10 cellular contexts compared by ENCODE assay signal in the genomic region with DNA sequence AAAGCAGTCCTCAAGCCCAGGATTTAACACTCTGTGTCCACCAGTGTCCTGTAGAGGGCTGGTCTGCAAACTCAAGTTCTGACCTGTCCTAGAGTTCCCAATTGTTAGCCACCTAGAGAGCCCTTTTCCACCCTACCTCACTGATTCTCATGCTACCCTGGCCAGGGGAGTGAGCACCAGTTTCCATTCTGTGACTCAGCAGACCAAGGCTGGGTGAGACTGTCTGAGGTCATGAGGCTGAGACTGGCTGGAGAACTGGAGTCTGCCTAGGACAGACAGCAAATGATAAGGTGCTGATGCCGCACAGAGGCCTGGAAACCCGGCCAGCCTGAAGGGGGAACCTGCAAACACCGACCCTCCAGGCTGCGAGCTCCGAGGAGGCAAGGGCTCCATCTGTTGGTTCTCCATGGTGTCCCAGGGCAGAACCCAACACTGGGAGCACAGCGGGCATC. TPM values are rescaled to one million over a fixed set of nuclear protein-coding genes. Genes with fewer than 3 reads are reported as not detected.
DNase-seq lines count a peak whose midpoint lies in the region; ATAC-seq and TF ChIP-seq lines count a peak whose summit lies in the region.
"Had no signal": no experiment of that assay in that cellular context is flagged by ENCODE, and none has a peak within 500 bp of the region (broad histone marks: within the 10 kb centered on the region; RNA-seq: fewer than 3 reads in every experiment).

No MANE protein-coding gene starts in this region.

- H3K4me2 ChIP-seq in GM23248 (ENCODE audit: unreplicated experiment): no peak overlapping the region

- H3K27ac ChIP-seq in GM23248 (no peak overlapping the region), transverse colon (no peak overlapping the region), left lung (no peak overlapping the region)

- TF ChIP-seq POLR2A in transverse colon (IDR thresholded peaks at IDR 0.05): no peak

- in situ Hi-C loops in GM23248 (cut with MboI) (no loop called here), transverse colon (cut with MboI; ENCODE audit: low pct_ligation_motif_present in 1 of 4, low pct_unique_long_range_greater_than_20kb in 1 of 4, low sequenced_read_pairs in 3 of 4) (no loop called here)

- no peaks in the 10 kb centered on the region for H3K9me3 ChIP-seq in GM23248 (ENCODE audit: low read depth)
- H3K9me3 ChIP-seq in transverse colon: no peaks in the 10 kb centered on the region
- no peaks in the 10 kb centered on the region for H3K9me3 ChIP-seq in left lung

- H3K9ac ChIP-seq in GM23248: no peak overlapping the region

- intact Hi-C loops in transverse colon (cut with DNase I; ENCODE audit: low total_unique reads): no loop called here
- intact Hi-C loops in left lung (cut with DNase I): no loop called here

- no peaks in the 10 kb centered on the region for H3K36me3 ChIP-seq in GM23248 (ENCODE audit: low read depth)
- no peaks in the 10 kb centered on the region for H3K36me3 ChIP-seq in transverse colon
- H3K36me3 ChIP-seq in left lung: no peaks in the 10 kb centered on the region

- ATAC-seq in HG02798 (IDR thresholded peaks at IDR 0.05; ENCODE audit: poor library complexity, unreplicated experiment): no peak
- ATAC-seq in left lung: no peak

- H3F3A ChIP-seq in GM23248 (ENCODE audit: insufficient read depth): no peaks in the 10 kb centered on the region

- DNase-seq in AG20443 (ENCODE audit: low spot score) (peak; percentile 30), GM23248 (peak; percentile 45), SW480 (ENCODE audit: low spot score) (peak; percentile 8), glomerular visceral epithelial cell (ENCODE audit: extremely low spot score) (peak; percentile 58), transverse colon (no peak), left lung (no peak), NCI-H1417 (lab: John Stamatoyannopoulos, UW) (no peak)
- DNase-seq: DND-41, hippocampal formation had no signal

- no peak overlapping the region for H2AFZ ChIP-seq in GM23248

- WGBS in GM23248 (ENCODE audit: low coverage in 1 of 2, low lambda C conversion rate in 2 of 2, missing lambda C conversion rate in 2 of 2), 2 experiments: 66 to 70% methylated on average over 6 of the region's 6 CpGs
- 67 to 80% methylated on average over 1 to 5 of the region's 6 CpGs for WGBS in transverse colon (ENCODE audit: low coverage in 1 of 2), 2 donors

- TF ChIP-seq EP300 in transverse colon (IDR thresholded peaks at IDR 0.05; ENCODE audit: low read depth): no peak

- H3K27me3 ChIP-seq in GM23248 (replicated peaks; ENCODE audit: insufficient read depth) (no peaks in the 10 kb centered on the region), transverse colon (no peaks in the 10 kb centered on the region), left lung (no peaks in the 10 kb centered on the region)

- no peaks in the 10 kb centered on the region for H3K79me2 ChIP-seq in GM23248 (ENCODE audit: insufficient read depth)

- H4K20me1 ChIP-seq in GM23248 (ENCODE audit: insufficient read depth): no peaks in the 10 kb centered on the region

- no peak for TF ChIP-seq CTCF in transverse colon (IDR thresholded peaks at IDR 0.05)
- no peak for TF ChIP-seq CTCF in left lung (IDR thresholded peaks at IDR 0.05)

- no peaks in the 10 kb centered on the region for H3K9me2 ChIP-seq in GM23248 (ENCODE audit: insufficient read depth)

- no peak overlapping the region for H3K4me3 ChIP-seq in GM23248
- H3K4me3 ChIP-seq in transverse colon: no peak overlapping the region
- no peak overlapping the region for H3K4me3 ChIP-seq in left lung

- H3K4me1 ChIP-seq in GM23248 (ENCODE audit: insufficient read depth) (no peaks in the 10 kb centered on the region), transverse colon (no peaks in the 10 kb centered on the region), left lung (no peaks in the 10 kb centered on the region)

RNA-seq across cellular contexts. Expression of a gene that starts 13.7 kb away (rescaled TPM):
- total RNA-seq in GM23248 (2014; rRNA removed; shearing (Covaris generic)): 0.22 and 1.0 TPM in 2 replicates
- 0.25 and 0.61 TPM in 2 replicates for polyA plus RNA-seq in GM23248 (2016; fragmentation: Nextera tagmentation; extraction: Ambion mirVana)
- under 1 TPM in 3 of 4 donors, not detected in 1; 0.16 to 0.75 (median 0.27) TPM for total RNA-seq in transverse colon
- total RNA-seq in left lung: not detected

Comparison
In these comparisons a context has a peak if more than half of its experiments do, and no peak if none do; other contexts are left out.
1. DNase-seq: peak in AG20443 (single experiment), GM23248 (single experiment), SW480 (single experiment) and glomerular visceral epithelial cell (single experiment); none in transverse colon (single experiment), left lung (0 of 2) and NCI-H1417 (0 of 3).